15 cellular contexts compared by ENCODE assay signal in the genomic region with DNA sequence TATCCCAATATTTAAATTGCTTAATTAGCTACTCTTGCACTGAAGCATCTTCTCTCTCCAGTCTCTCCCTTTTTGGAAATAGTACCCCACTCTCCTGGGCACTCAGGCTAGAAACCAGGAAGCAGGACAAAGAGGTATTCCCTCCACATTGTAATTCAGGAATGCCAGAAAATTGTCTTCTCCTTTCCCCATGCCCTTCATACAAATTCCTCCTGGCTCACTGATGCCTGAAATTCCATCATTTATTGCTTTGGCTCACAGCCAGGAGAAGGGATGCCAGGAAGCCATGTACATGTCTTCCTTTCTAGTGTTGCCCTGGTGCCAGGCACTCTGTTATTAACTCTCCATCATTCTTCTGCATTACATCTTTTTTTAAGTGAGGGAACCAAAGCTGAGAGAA.
"Had no signal": no experiment of that assay in that cellular context is flagged by ENCODE, and none has a peak within 500 bp of the region (broad histone marks: within the 10 kb centered on the region; RNA-seq: fewer than 3 reads in every experiment).

No MANE protein-coding gene starts in this region.

- H3K4me3 Mint-ChIP-seq: natural killer cell had no signal

- H3K27me3 ChIP-seq: adrenal gland, colonic mucosa, gastrocnemius medialis, suprapubic skin, upper lobe of left lung had no signal

- DNase-seq: activated CD4-positive, alpha-beta T cell treated with anti-CD3 and anti-CD28 coated beads, Interleukin-2, amount 50 U/mL, for 1 hour; activated naive CD4-positive, alpha-beta T cell treated with anti-CD3 and anti-CD28 coated beads, Interleukin-2, amount 50 U/mL, for 16 hours; adrenal gland; colonic mucosa; gastrocnemius medialis; mammary epithelial cell; natural killer cell; occipital lobe; stimulated activated CD4-positive, alpha-beta T cell treated with anti-CD3 and anti-CD28 coated beads, Interleukin-4, amount 100 ng/mL, for 1 hour; stimulated activated CD8-positive, alpha-beta memory T cell treated with anti-CD3 and anti-CD28 coated beads, Interleukin-4, amount 100 ng/mL, for 48 hours; stimulated activated naive CD8-positive, alpha-beta T cell treated with anti-CD3 and anti-CD28 coated beads, Interleukin-15, Interleukin-2, amounts not matched to agents 100 U/mL and 50 U/mL, for 24 hours; T-helper 2 cell; upper lobe of left lung had no signal

- H3K27ac Mint-ChIP-seq: natural killer cell had no signal

- ATAC-seq: gastrocnemius medialis; left lobe of liver; natural killer cell; stimulated activated naive CD8-positive, alpha-beta T cell treated with anti-CD3 and anti-CD28 coated beads, Interleukin-15, Interleukin-2, amounts not matched to agents 100 U/mL and 50 U/mL, for 24 hours had no signal

- H3K9me3 ChIP-seq: adrenal gland, colonic mucosa, suprapubic skin, upper lobe of left lung had no signal

- H3K36me3 ChIP-seq: adrenal gland, colonic mucosa, gastrocnemius medialis, suprapubic skin, upper lobe of left lung had no signal

- H3K4me1 ChIP-seq: adrenal gland, colonic mucosa, gastrocnemius medialis, suprapubic skin, upper lobe of left lung had no signal

- H3K4me3 ChIP-seq: adrenal gland, colonic mucosa, gastrocnemius medialis, suprapubic skin, upper lobe of left lung had no signal
